In the genomic region with DNA sequence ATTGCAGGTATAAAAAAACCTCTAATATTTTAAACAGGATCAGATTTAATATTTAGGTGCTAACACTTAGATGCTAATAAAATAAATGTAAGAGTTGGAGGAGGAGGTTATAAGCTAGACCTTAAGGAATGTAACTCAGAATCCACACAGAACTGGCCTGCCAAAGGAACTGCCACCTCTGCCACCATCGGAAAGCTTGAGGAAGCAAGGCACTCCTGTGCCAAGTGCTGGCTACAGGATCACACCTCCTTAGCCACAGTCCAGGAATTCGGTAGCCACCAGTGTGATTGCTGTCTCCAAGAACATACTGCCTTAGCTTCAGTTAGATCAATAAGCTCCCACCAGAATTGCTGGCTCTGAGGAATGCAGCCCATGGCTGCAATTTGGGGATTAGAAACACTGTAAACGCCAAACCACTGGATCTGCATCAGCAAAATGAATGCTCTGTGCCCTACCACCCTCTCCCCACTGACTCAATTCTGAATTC, we compare ENCODE assay signal across 26 cellular contexts.
"Had no signal": no experiment of that assay in that cellular context is flagged by ENCODE, and none has a peak within 500 bp of the region (broad histone marks: within the 10 kb centered on the region; RNA-seq: fewer than 3 reads in every experiment).

No MANE protein-coding gene starts in this region.

- ATAC-seq: gastrocnemius medialis; naive thymus-derived CD4-positive, alpha-beta T cell; stimulated activated memory B cell treated with anti-CD40 and anti-IgM and Interleukin-4, amounts not matched to agents 10 μg/mL and 1 μg/mL and 100 μg/mL, for 72 hours had no signal

- H3K27ac ChIP-seq: breast epithelium, esophagus muscularis mucosa, gastrocnemius medialis, right atrium auricular region, stomach, tibial nerve had no signal

- FAIRE-seq: kidney, TTC549 had no signal

- DNase-seq: activated CD4-positive, alpha-beta memory T cell treated with anti-CD3 and anti-CD28 coated beads, Interleukin-2, amount 10 ng/mL, durations not matched to agents 7 days and 5 days; activated CD4-positive, alpha-beta T cell treated with anti-CD3 and anti-CD28 coated beads, Interleukin-2, amount 10 ng/mL, durations not matched to agents 7 days and 5 days; activated CD4-positive, CD25-positive, alpha-beta regulatory T cell treated with anti-CD3 and anti-CD28 coated beads, Interleukin-2, amount 50 U/mL, for 72 hours; activated CD8-positive, alpha-beta memory T cell treated with anti-CD3 and anti-CD28 coated beads, Interleukin-2, amount 50 U/mL, for 48 hours; activated gamma-delta T cell treated with Interleukin-2 at 50 U/mL for 16 hours; activated naive CD4-positive, alpha-beta T cell treated with anti-CD3 and anti-CD28 coated beads, Interleukin-2, amount 50 U/mL, for 16 hours; activated T-cell treated with anti-CD3 and anti-CD28 coated beads, Interleukin-2, amount 50 U/mL, for 24 hours; amniotic stem cell; central memory CD4-positive, alpha-beta T cell; gastrocnemius medialis; glutamatergic neuron; kidney; midbrain; naive thymus-derived CD4-positive, alpha-beta T cell; occipital lobe; stimulated activated CD4-positive, alpha-beta T cell treated with anti-CD3 and anti-CD28 coated beads, Interleukin-1b, Interleukin-23, amount 100 ng/mL, for 48 hours; stimulated activated CD4-positive, alpha-beta T cell treated with anti-CD3 and anti-CD28 coated beads, Interleukin-4, amount 100 ng/mL, for 4 hours; stimulated activated CD8-positive, alpha-beta memory T cell treated with anti-CD3 and anti-CD28 coated beads, Interleukin-4, amount 100 ng/mL, for 48 hours; stomach; T-helper 9 cell had no signal
